Comparison of ENCODE assay signal across 8 cellular contexts in the genomic region with DNA sequence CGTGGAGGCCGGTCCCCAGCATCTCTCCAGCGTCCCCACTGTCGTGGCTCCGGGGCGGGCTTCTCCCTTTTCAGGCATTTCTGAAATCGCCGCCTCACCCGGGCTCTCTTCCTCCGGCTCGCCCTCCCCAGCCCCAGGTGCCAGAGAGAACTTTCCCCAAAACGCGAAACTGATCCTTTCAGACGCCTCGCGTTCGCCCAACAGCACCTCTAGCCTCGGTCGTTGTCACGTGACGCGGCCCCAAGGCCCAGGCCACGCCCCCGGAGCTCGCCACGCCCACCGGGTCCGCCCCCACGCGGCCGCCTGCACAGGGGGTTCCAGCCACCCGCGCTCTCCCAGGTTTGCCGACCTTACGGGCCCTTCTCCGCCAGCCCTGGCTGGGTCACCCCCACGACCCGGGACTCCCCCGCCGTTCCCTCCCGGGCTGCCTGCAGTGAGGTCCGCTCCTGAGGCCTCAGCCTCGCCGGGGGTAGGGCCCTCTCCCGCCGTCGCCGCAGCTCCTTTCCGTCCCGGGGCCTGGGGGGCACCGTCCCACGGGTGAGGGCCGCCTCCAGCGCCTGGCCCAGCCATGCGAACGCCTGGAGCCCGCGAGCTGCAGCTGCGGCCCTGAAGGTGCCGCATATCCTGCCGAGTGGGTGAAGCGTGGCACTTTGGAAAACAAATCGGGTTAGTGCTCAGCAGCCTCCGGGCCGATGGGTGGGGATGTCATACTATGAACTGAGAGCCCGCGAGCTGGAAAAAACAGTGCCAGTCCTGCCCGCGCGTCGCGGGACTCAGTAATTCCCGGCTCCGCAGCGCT. TPM values are rescaled to one million over a fixed set of nuclear protein-coding genes. Genes with fewer than 3 reads are reported as not detected.
DNase-seq lines count a peak whose midpoint lies in the region; ATAC-seq and TF ChIP-seq lines count a peak whose summit lies in the region.

No MANE protein-coding gene starts in this region.

- peaks cover 4% of the 10 kb centered on the region for H3K4me1 Mint-ChIP-seq in activated T-helper 17 cell treated with anti-CD3 and anti-CD28 coated beads, Interleukin-2, amount 50 U/mL, for 72 hours

- H3K79me2 ChIP-seq in neural cell (replicated peaks; ENCODE audit: insufficient read depth, low read length) = no peaks in the 10 kb centered on the region

- peak overlapping the region; percentile 61 for H2AFZ ChIP-seq in neural cell (ENCODE audit: low read depth, low read length)

- TF ChIP-seq CTCF in Peyer's patch (IDR thresholded peaks at IDR 0.05) = peak in 1 of 6 experiments; percentile 1
- no peak for TF ChIP-seq CTCF in neural cell (IDR thresholded peaks at IDR 0.05; ENCODE audit: poor library complexity, severe bottlenecking)

- H3K4me2 ChIP-seq in neural cell (ENCODE audit: low read length) = peak overlapping the region; percentile 39

- H3K9me3 ChIP-seq in HUES6 (ENCODE audit: control insufficient read depth, insufficient read depth, low read depth, low read length) (no peaks in the 10 kb centered on the region), Peyer's patch (no peaks in the 10 kb centered on the region), neural cell (ENCODE audit: low read length) (no peaks in the 10 kb centered on the region), stomach smooth muscle (ENCODE audit: control insufficient read depth in 2 of 2, low read length in 2 of 2) (no peaks in the 10 kb centered on the region)

- TF ChIP-seq POLR2A in Peyer's patch (IDR thresholded peaks at IDR 0.05) = no peak

- H3K9me2 ChIP-seq in neural cell (ENCODE audit: insufficient read depth, low read length) = no peaks in the 10 kb centered on the region

- H3K9ac ChIP-seq in HUES6 (ENCODE audit: low read length) (peak overlapping the region; percentile 44), neural cell (ENCODE audit: low read length) (peak overlapping the region; percentile 50), stomach smooth muscle (ENCODE audit: low read length in 2 of 2) (peak overlapping the region; percentile 55 to 67)

- H3K36me3 ChIP-seq in HUES6 (ENCODE audit: control insufficient read depth, insufficient read depth, low read length) = no peaks in the 10 kb centered on the region
- no peaks in the 10 kb centered on the region for H3K36me3 ChIP-seq in Peyer's patch
- H3K36me3 ChIP-seq in neural cell (ENCODE audit: insufficient read depth, low read length) = no peaks in the 10 kb centered on the region
- H3K36me3 ChIP-seq in stomach smooth muscle (ENCODE audit: control insufficient read depth in 2 of 2, insufficient read depth in 2 of 2, low read length in 2 of 2) = no peaks in the 10 kb centered on the region

- no peak for TF ChIP-seq EP300 in neural cell (conservative IDR thresholded peaks at IDR 0.05; ENCODE audit: poor library complexity, severe bottlenecking)

- H3K4me3 ChIP-seq in HUES6 (ENCODE audit: low read depth, low read length) (peak overlapping the region; percentile 69), Peyer's patch (peak overlapping the region; percentile 62 to 93 (median 72)), neural cell (ENCODE audit: low read length) (peak overlapping the region; percentile 76), stomach smooth muscle (ENCODE audit: low read length in 2 of 2) (peak overlapping the region; percentile 75 to 81)

- H3K27me3 ChIP-seq in HUES6 (ENCODE audit: control insufficient read depth, insufficient read depth, low read length) (peaks cover 24% of the 10 kb centered on the region), Peyer's patch (no peaks in the 10 kb centered on the region), neural cell (ENCODE audit: insufficient read depth, low read depth, low read length) (peaks cover 8% of the 10 kb centered on the region), stomach smooth muscle (ENCODE audit: control insufficient read depth in 1 of 2, insufficient read depth in 2 of 2, low read length in 2 of 2) (no peaks in the 10 kb centered on the region)

- no peaks in the 10 kb centered on the region for H3F3A ChIP-seq in neural cell (ENCODE audit: insufficient read depth, low read length, poor library complexity, severe bottlenecking)

- DNase-seq in DMS53 (lab: John Stamatoyannopoulos, UW) = peak; percentile 89
- DNase-seq in Peyer's patch = peak; percentile 94 to 97 (median 97)
- DNase-seq in fibroblast of the conjunctiva (ENCODE audit: low read depth) = peak; percentile 60

- no peaks in the 10 kb centered on the region for H3K27me3 Mint-ChIP-seq in activated T-helper 17 cell treated with anti-CD3 and anti-CD28 coated beads, Interleukin-2, amount 50 U/mL, for 72 hours

- H3K27ac Mint-ChIP-seq in activated T-helper 17 cell treated with anti-CD3 and anti-CD28 coated beads, Interleukin-2, amount 50 U/mL, for 72 hours = peak overlapping the region; percentile 79

- no peak for TF ChIP-seq RAD21 in neural cell (conservative IDR thresholded peaks at IDR 0.05)

- H3K27ac ChIP-seq in HUES6 (ENCODE audit: low read depth, low read length) = no peak overlapping the region
- peak overlapping the region; percentile 34 to 89 (median 58) for H3K27ac ChIP-seq in Peyer's patch
- H3K27ac ChIP-seq in neural cell (ENCODE audit: low read length) = no peak overlapping the region
- peak overlapping the region; percentile 46 for H3K27ac ChIP-seq in stomach smooth muscle (ENCODE audit: low read length)

- no peaks in the 10 kb centered on the region for H4K20me1 ChIP-seq in neural cell (ENCODE audit: insufficient read depth)

- H3K4me1 ChIP-seq in HUES6 (ENCODE audit: control insufficient read depth, insufficient read depth, low read length) = no peaks in the 10 kb centered on the region
- peaks cover 0 to 13% (median 6%) of the 10 kb centered on the region in 4 donors for H3K4me1 ChIP-seq in Peyer's patch
- H3K4me1 ChIP-seq in stomach smooth muscle (ENCODE audit: control insufficient read depth, insufficient read depth, low read length) = peaks cover 15% of the 10 kb centered on the region

- peak; percentile 92 for ATAC-seq in GM21447 (IDR thresholded peaks at IDR 0.05; ENCODE audit: unreplicated experiment)
- peak; percentile 92 for ATAC-seq in activated T-helper 17 cell treated with anti-CD3 and anti-CD28 coated beads, Interleukin-2, amount 50 U/mL, for 72 hours (replicated peaks)

- H3K9me3 Mint-ChIP-seq in activated T-helper 17 cell treated with anti-CD3 and anti-CD28 coated beads, Interleukin-2, amount 50 U/mL, for 72 hours = no peaks in the 10 kb centered on the region

- no peaks in the 10 kb centered on the region for H3K36me3 Mint-ChIP-seq in activated T-helper 17 cell treated with anti-CD3 and anti-CD28 coated beads, Interleukin-2, amount 50 U/mL, for 72 hours (ENCODE audit: low read depth)

- H3K4me3 Mint-ChIP-seq in activated T-helper 17 cell treated with anti-CD3 and anti-CD28 coated beads, Interleukin-2, amount 50 U/mL, for 72 hours = peak overlapping the region; percentile 81

TF ChIP-seq in neural cell, 6 proteins besides CTCF, POLR2A, EP300 and RAD21:
- TF ChIP-seq, protein P1, sequence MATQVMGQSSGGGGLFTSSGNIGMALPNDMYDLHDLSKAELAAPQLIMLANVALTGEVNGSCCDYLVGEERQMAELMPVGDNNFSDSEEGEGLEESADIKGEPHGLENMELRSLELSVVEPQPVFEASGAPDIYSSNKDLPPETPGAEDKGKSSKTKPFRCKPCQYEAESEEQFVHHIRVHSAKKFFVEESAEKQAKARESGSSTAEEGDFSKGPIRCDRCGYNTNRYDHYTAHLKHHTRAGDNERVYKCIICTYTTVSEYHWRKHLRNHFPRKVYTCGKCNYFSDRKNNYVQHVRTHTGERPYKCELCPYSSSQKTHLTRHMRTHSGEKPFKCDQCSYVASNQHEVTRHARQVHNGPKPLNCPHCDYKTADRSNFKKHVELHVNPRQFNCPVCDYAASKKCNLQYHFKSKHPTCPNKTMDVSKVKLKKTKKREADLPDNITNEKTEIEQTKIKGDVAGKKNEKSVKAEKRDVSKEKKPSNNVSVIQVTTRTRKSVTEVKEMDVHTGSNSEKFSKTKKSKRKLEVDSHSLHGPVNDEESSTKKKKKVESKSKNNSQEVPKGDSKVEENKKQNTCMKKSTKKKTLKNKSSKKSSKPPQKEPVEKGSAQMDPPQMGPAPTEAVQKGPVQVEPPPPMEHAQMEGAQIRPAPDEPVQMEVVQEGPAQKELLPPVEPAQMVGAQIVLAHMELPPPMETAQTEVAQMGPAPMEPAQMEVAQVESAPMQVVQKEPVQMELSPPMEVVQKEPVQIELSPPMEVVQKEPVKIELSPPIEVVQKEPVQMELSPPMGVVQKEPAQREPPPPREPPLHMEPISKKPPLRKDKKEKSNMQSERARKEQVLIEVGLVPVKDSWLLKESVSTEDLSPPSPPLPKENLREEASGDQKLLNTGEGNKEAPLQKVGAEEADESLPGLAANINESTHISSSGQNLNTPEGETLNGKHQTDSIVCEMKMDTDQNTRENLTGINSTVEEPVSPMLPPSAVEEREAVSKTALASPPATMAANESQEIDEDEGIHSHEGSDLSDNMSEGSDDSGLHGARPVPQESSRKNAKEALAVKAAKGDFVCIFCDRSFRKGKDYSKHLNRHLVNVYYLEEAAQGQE (IDR thresholded peaks at IDR 0.05; ENCODE audit: borderline replicate concordance) = no peak
- TF ChIP-seq SMC3 (conservative IDR thresholded peaks at IDR 0.05; ENCODE audit: poor library complexity) (peak; percentile 15), POLR2AphosphoS5 (IDR thresholded peaks at IDR 0.05) (peak; percentile 10), MXI1 (conservative IDR thresholded peaks at IDR 0.05; ENCODE audit: poor library complexity, severe bottlenecking) (peak; percentile 55), TAF1 (IDR thresholded peaks at IDR 0.05; ENCODE audit: low read depth) (no peak), EZH2 (IDR thresholded peaks at IDR 0.05; ENCODE audit: borderline replicate concordance, insufficient read depth, low read length, poor library complexity, severe bottlenecking) (no peak)
TF ChIP-seq in neural cell: peak in this region for 3.

RNA-seq across cellular contexts. Expression of gene H3-3A, which starts 21.0 kb away (rescaled TPM):
- 100 to 1,000 TPM; 202 to 340 (median 291) TPM for total RNA-seq in Peyer's patch
- total RNA-seq in activated T-helper 17 cell treated with anti-CD3 and anti-CD28 coated beads, Interleukin-2, amount 50 U/mL, for 72 hours = 100 to 1,000 TPM; 222 to 316 TPM
- polyA plus RNA-seq in neural cell = 2,069 and 2,124 TPM in 2 replicates
- 654 and 729 TPM in 2 replicates for polyA minus RNA-seq in neural cell

Comparison
In these comparisons a context has a peak if more than half of its experiments do, and no peak if none do; other contexts are left out.
1. H3K27ac ChIP-seq: peak in Peyer's patch (4 of 4) and stomach smooth muscle (single experiment); none in HUES6 (single experiment) and neural cell (single experiment).
2. Peak in every context shown above with its lines, with median percentiles within 50 percentile points of each other: DNase-seq, H3K4me3 ChIP-seq and H3K9ac ChIP-seq.